ENCODE assay signal across 8 cellular contexts in genomic region chr17:63697341-63698286, GRCh38. TPM values are rescaled to one million over a fixed set of nuclear protein-coding genes. Genes with fewer than 3 reads are reported as not detected.
A peak's percentile ranks its signal among the peaks of the same experiment; 100 is the strongest.
DNase-seq lines count a peak whose midpoint lies in the region; ATAC-seq lines count a peak whose summit lies in the region.

No MANE protein-coding gene starts in this region.

- peak; percentile 44 for DNase-seq in NCI-H2227 (lab: John Stamatoyannopoulos, UW; ENCODE audit: unreplicated experiment)
- no peak for DNase-seq in NCI-H2227 treated with DMSO at 0.1 percent for 48 hours (lab: John Stamatoyannopoulos, UW)
- peak; percentile 36 for DNase-seq in RKO (ENCODE audit: low spot score)
- DNase-seq in activated T-cell treated with anti-CD3 and anti-CD28 coated beads, Interleukin-2, amount 50 U/mL, for 72 hours = peak; percentile 85 to 89
- DNase-seq in germinal center (ENCODE audit: low spot score) = peak; percentile 86
- DNase-seq in sciatic nerve (ENCODE audit: low spot score) = peak; percentile 75
- DNase-seq in NCI-H526 treated with DMSO at 0.1 percent for 48 hours (lab: John Stamatoyannopoulos, UW) = no peak

- peaks cover 3 to 8% of the 10 kb centered on the region in 2 donors for H3K36me3 Mint-ChIP-seq in activated T-cell treated with anti-CD3 and anti-CD28 coated beads, Interleukin-2, amount 50 U/mL, for 72 hours (ENCODE audit: insufficient read depth in 2 of 2)

- H3K9me3 Mint-ChIP-seq in activated T-cell treated with anti-CD3 and anti-CD28 coated beads, Interleukin-2, amount 50 U/mL, for 72 hours = no peaks in the 10 kb centered on the region

- peak overlapping the region; percentile 89 to 97 for H3K4me3 Mint-ChIP-seq in activated T-cell treated with anti-CD3 and anti-CD28 coated beads, Interleukin-2, amount 50 U/mL, for 72 hours

- intact Hi-C loops in sciatic nerve (cut with DNase I) = no loop called here

- ATAC-seq in HG03108 (IDR thresholded peaks at IDR 0.05; ENCODE audit: unreplicated experiment) = peak; percentile 17
- ATAC-seq in activated T-cell treated with anti-CD3 and anti-CD28 coated beads, Interleukin-2, amount 50 U/mL, for 72 hours (replicated peaks in 1 of 2) = peak; percentile 38 to 51
- peak; percentile 20 for ATAC-seq in sciatic nerve

- peak overlapping the region; percentile 87 for H3K27ac Mint-ChIP-seq in activated T-cell treated with anti-CD3 and anti-CD28 coated beads, Interleukin-2, amount 50 U/mL, for 72 hours

- H3K4me1 Mint-ChIP-seq in activated T-cell treated with anti-CD3 and anti-CD28 coated beads, Interleukin-2, amount 50 U/mL, for 72 hours (ENCODE audit: low read depth) = peaks cover 63% of the 10 kb centered on the region

- H3K27me3 Mint-ChIP-seq in activated T-cell treated with anti-CD3 and anti-CD28 coated beads, Interleukin-2, amount 50 U/mL, for 72 hours (ENCODE audit: low read depth) = no peaks in the 10 kb centered on the region

RNA-seq across cellular contexts. Expression of gene LIMD2, which starts 2.3 kb away (rescaled TPM):
- 100 to 1,000 TPM; 227 to 324 TPM for total RNA-seq in activated T-cell treated with anti-CD3 and anti-CD28 coated beads, Interleukin-2, amount 50 U/mL, for 72 hours
- 20.7 TPM for total RNA-seq in sciatic nerve

RNA-seq across cellular contexts. Expression of gene STRADA, which starts 44.0 kb away (rescaled TPM):
- total RNA-seq in activated T-cell treated with anti-CD3 and anti-CD28 coated beads, Interleukin-2, amount 50 U/mL, for 72 hours = 10 to 100 TPM; 71.7 to 77.7 TPM
- total RNA-seq in sciatic nerve = 54.3 TPM

Comparison
In these comparisons a context has a peak if more than half of its experiments do, and no peak if none do; other contexts are left out.
1. DNase-seq: peak in NCI-H2227 (single experiment), RKO (single experiment), activated T-cell treated with anti-CD3 and anti-CD28 coated beads, Interleukin-2, amount 50 U/mL, for 72 hours (2 of 2), germinal center (single experiment) and sciatic nerve (single experiment); none in NCI-H2227 treated with DMSO at 0.1 percent for 48 hours (single experiment) and NCI-H526 treated with DMSO at 0.1 percent for 48 hours (single experiment).
2. RNA of gene LIMD2, which starts 2.3 kb away (total RNA-seq): 227 to 324 TPM in activated T-cell treated with anti-CD3 and anti-CD28 coated beads, Interleukin-2, amount 50 U/mL, for 72 hours; 20.7 TPM in sciatic nerve (single experiment); every median in the first group is over 10 times any median in the second.
3. Peak in every context shown above with its lines, with median percentiles within 50 percentile points of each other: ATAC-seq.